Comparison of ENCODE assay signal across 9 cellular contexts in genomic region chr21:46425566-46425965, GRCh38. TPM values are rescaled to one million over a fixed set of nuclear protein-coding genes. Genes with fewer than 3 reads are reported as not detected.
A peak's percentile ranks its signal among the peaks of the same experiment; 100 is the strongest.
DNase-seq lines count a peak whose midpoint lies in the region; ATAC-seq and TF ChIP-seq lines count a peak whose summit lies in the region.
"Had no signal": no experiment of that assay in that cellular context is flagged by ENCODE, and none has a peak within 500 bp of the region (broad histone marks: within the 10 kb centered on the region; RNA-seq: fewer than 3 reads in every experiment).

No MANE protein-coding gene starts in this region.

- ATAC-seq in mucosa of descending colon, result peak; percentile 38

- intact Hi-C loops in mucosa of descending colon (cut with DNase I, micrococcal nuclease), result no loop called here

- peaks cover 10% of the 10 kb centered on the region for H3K36me3 Mint-ChIP-seq in stimulated activated naive CD8-positive, alpha-beta T cell treated with anti-CD3 and anti-CD28 coated beads, Interleukin-15, Interleukin-2, amounts not matched to agents 100 ng/mL and 50 ng/mL, for 24 hours (ENCODE audit: low read depth)
- H3K36me3 Mint-ChIP-seq in nephron progenitor cell (ENCODE audit: low read depth), result peaks cover 24% of the 10 kb centered on the region

- peak overlapping the region; percentile 92 for H3K27ac Mint-ChIP-seq in stimulated activated naive CD8-positive, alpha-beta T cell treated with anti-CD3 and anti-CD28 coated beads, Interleukin-15, Interleukin-2, amounts not matched to agents 100 ng/mL and 50 ng/mL, for 24 hours
- no peak overlapping the region for H3K27ac Mint-ChIP-seq in nephron progenitor cell

- no peaks in the 10 kb centered on the region for H3K9me3 ChIP-seq in mucosa of descending colon

- H3K4me3 ChIP-seq in mucosa of descending colon, result no peak overlapping the region
- H3K4me3 ChIP-seq: dorsolateral prefrontal cortex, hepatocyte had no signal

- H3K4me1 Mint-ChIP-seq in stimulated activated naive CD8-positive, alpha-beta T cell treated with anti-CD3 and anti-CD28 coated beads, Interleukin-15, Interleukin-2, amounts not matched to agents 100 ng/mL and 50 ng/mL, for 24 hours (ENCODE audit: low read depth), result peaks cover 33% of the 10 kb centered on the region
- H3K4me1 Mint-ChIP-seq in nephron progenitor cell, result peaks cover 10% of the 10 kb centered on the region

- peak overlapping the region; percentile 59 for H3K4me3 Mint-ChIP-seq in stimulated activated naive CD8-positive, alpha-beta T cell treated with anti-CD3 and anti-CD28 coated beads, Interleukin-15, Interleukin-2, amounts not matched to agents 100 ng/mL and 50 ng/mL, for 24 hours
- H3K4me3 Mint-ChIP-seq in nephron progenitor cell, result no peak overlapping the region

- peak; percentile 92 to 94 for DNase-seq in SHP77 (lab: John Stamatoyannopoulos, UW)
- DNase-seq in activated T-cell treated with anti-CD3 and anti-CD28 coated beads for 4 hours, result peak; percentile 15
- peak in 1 of 3 donors; percentile 62 for DNase-seq in mucosa of descending colon
- no peak for DNase-seq in SKM-1 treated with dmso at 0.1 percent for 144 hours (lab: John Stamatoyannopoulos, UW; ENCODE audit: unreplicated experiment)
- no peak for DNase-seq in RPMI8226
- DNase-seq in nephron progenitor cell, result no peak

- H3K4me1 ChIP-seq in mucosa of descending colon (ENCODE audit: low read depth), result no peaks in the 10 kb centered on the region

- TF ChIP-seq CTCF in mucosa of descending colon (IDR thresholded peaks at IDR 0.05) (no peak), nephron progenitor cell (IDR thresholded peaks at IDR 0.05) (no peak)

- H3K36me3 ChIP-seq in mucosa of descending colon (ENCODE audit: low read depth), result peaks cover 12% of the 10 kb centered on the region

- no peaks in the 10 kb centered on the region for H3K9me3 Mint-ChIP-seq in stimulated activated naive CD8-positive, alpha-beta T cell treated with anti-CD3 and anti-CD28 coated beads, Interleukin-15, Interleukin-2, amounts not matched to agents 100 ng/mL and 50 ng/mL, for 24 hours
- no peaks in the 10 kb centered on the region for H3K9me3 Mint-ChIP-seq in nephron progenitor cell

- H3K27me3 Mint-ChIP-seq in stimulated activated naive CD8-positive, alpha-beta T cell treated with anti-CD3 and anti-CD28 coated beads, Interleukin-15, Interleukin-2, amounts not matched to agents 100 ng/mL and 50 ng/mL, for 24 hours, result no peaks in the 10 kb centered on the region
- no peaks in the 10 kb centered on the region for H3K27me3 Mint-ChIP-seq in nephron progenitor cell (ENCODE audit: low read depth, poor library complexity)

RNA-seq across cellular contexts. Expression of gene DIP2A, which starts 33.1 kb away (rescaled TPM):
- 10 to 100 TPM; 43.8 to 56.7 (median 49.3) TPM for total RNA-seq in mucosa of descending colon

Comparison
In these comparisons a context has a peak if more than half of its experiments do, and no peak if none do; other contexts are left out.
1. DNase-seq: peak in SHP77 (2 of 2) and activated T-cell treated with anti-CD3 and anti-CD28 coated beads for 4 hours (single experiment); none in SKM-1 treated with dmso at 0.1 percent for 144 hours (single experiment), RPMI8226 (single experiment) and nephron progenitor cell (single experiment).